13 cellular contexts compared by ENCODE assay signal in genomic region chrX:367349-367748, GRCh38.
"Had no signal": no experiment of that assay in that cellular context is flagged by ENCODE, and none has a peak within 500 bp of the region (broad histone marks: within the 10 kb centered on the region; RNA-seq: fewer than 3 reads in every experiment).

No MANE protein-coding gene starts in this region.

- H3K36me3 Mint-ChIP-seq: natural killer cell had no signal

- H3K36me3 ChIP-seq: adrenal gland had no signal

- DNase-seq: activated naive CD4-positive, alpha-beta T cell treated with anti-CD3 and anti-CD28 coated beads, Interleukin-2, amount 50 U/mL, for 16 hours; activated T-cell treated with anti-CD3 and anti-CD28 coated beads, Interleukin-2, amount 50 U/mL, for 1 hour; adrenal gland; body of pancreas; dorsolateral prefrontal cortex; natural killer cell; occipital lobe; stimulated activated CD4-positive, alpha-beta T cell treated with anti-CD3 and anti-CD28 coated beads, Interleukin-15, amount 100 ng/mL, for 24 hours; stimulated activated CD4-positive, alpha-beta T cell treated with anti-CD3 and anti-CD28 coated beads, Interleukin-4, amount 100 ng/mL, for 24 hours; T-helper 1 cell had no signal

- H3K27me3 ChIP-seq: adrenal gland, body of pancreas had no signal

- H3K27ac Mint-ChIP-seq: natural killer cell; stimulated activated naive CD8-positive, alpha-beta T cell treated with anti-CD3 and anti-CD28 coated beads, Interleukin-15, Interleukin-2, amounts not matched to agents 100 ng/mL and 50 ng/mL, for 24 hours had no signal

- H3K9me3 ChIP-seq: adrenal gland, body of pancreas, mucosa of descending colon had no signal

- H3K27ac ChIP-seq: adrenal gland, body of pancreas, dorsolateral prefrontal cortex, SK-N-MC had no signal

- ATAC-seq: body of pancreas, mucosa of descending colon, natural killer cell had no signal

- H3K9me3 Mint-ChIP-seq: natural killer cell; stimulated activated naive CD8-positive, alpha-beta T cell treated with anti-CD3 and anti-CD28 coated beads, Interleukin-15, Interleukin-2, amounts not matched to agents 100 ng/mL and 50 ng/mL, for 24 hours had no signal

- H3K4me3 ChIP-seq: adrenal gland, body of pancreas, dorsolateral prefrontal cortex, mucosa of descending colon, SK-N-MC had no signal

- H3K4me3 Mint-ChIP-seq: natural killer cell; stimulated activated naive CD8-positive, alpha-beta T cell treated with anti-CD3 and anti-CD28 coated beads, Interleukin-15, Interleukin-2, amounts not matched to agents 100 ng/mL and 50 ng/mL, for 24 hours had no signal

- H3K4me1 ChIP-seq: adrenal gland, body of pancreas had no signal
